In the genomic region with DNA sequence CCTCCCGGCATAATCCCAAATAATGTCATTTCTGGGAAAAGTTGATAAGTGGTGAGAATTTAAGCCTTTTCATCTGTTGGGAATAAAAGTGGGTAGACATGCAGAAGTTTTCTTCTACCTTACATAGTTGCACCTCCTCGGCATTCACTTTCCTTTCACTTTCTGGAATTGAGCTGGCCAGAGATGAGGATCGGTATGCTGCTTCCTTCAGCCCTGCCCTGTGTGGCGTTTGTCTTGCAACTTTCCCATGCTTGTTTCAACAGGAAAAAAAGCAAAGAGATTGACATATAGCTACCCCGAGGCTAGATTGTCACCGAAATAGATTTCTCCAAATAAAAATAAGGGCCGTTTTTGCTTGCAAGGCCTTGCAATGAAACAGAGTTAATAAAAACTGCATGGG, we compare ENCODE assay signal across 12 cellular contexts.
DNase-seq lines count a peak whose midpoint lies in the region; ATAC-seq, FAIRE-seq and TF ChIP-seq lines count a peak whose summit lies in the region.
"Had no signal": no experiment of that assay in that cellular context is flagged by ENCODE, and none has a peak within 500 bp of the region (broad histone marks: within the 10 kb centered on the region; RNA-seq: fewer than 3 reads in every experiment).

No MANE protein-coding gene starts in this region.

- no peaks in the 10 kb centered on the region for H4K20me1 ChIP-seq in keratinocyte (ENCODE audit: control insufficient read depth, extremely low read depth, insufficient read depth, low read length)

- H3K27ac ChIP-seq in breast epithelium = peak overlapping the region in 1 of 2 donors; percentile 10
- peak overlapping the region; percentile 15 for H3K27ac ChIP-seq in keratinocyte (ENCODE audit: control insufficient read depth, insufficient read depth, low read length)
- peak overlapping the region in 16 of 21 experiments; percentile 16 to 70 (median 47) for H3K27ac ChIP-seq in skin epidermis
- H3K27ac ChIP-seq: C4-2B had no signal

- peak overlapping the region; percentile 55 for H2AFZ ChIP-seq in keratinocyte (ENCODE audit: control insufficient read depth, low read length)

- intact Hi-C loops in breast epithelium (cut with DNase I; ENCODE audit: low total_unique reads) = no loop called here

- peak; percentile 91 for FAIRE-seq in keratinocyte (lab: Jason Lieb, UNC)

- H3K36me3 ChIP-seq in breast epithelium (no peaks in the 10 kb centered on the region), keratinocyte (ENCODE audit: control insufficient read depth in 2 of 2, extremely low read depth in 1 of 2, insufficient read depth in 2 of 2, low read length in 2 of 2) (no peaks in the 10 kb centered on the region)

- H3K4me1 ChIP-seq in breast epithelium (no peaks in the 10 kb centered on the region), keratinocyte (ENCODE audit: control insufficient read depth, extremely low read depth, insufficient read depth, low read length) (peaks cover 15% of the 10 kb centered on the region)

- H3K9ac ChIP-seq in keratinocyte (ENCODE audit: control insufficient read depth, extremely low read depth, insufficient read depth, low read length) = peak overlapping the region; percentile 51

- no peaks in the 10 kb centered on the region for H3K9me3 ChIP-seq in breast epithelium
- H3K9me3 ChIP-seq in keratinocyte (ENCODE audit: control insufficient read depth, low read depth, low read length) = no peaks in the 10 kb centered on the region

- peak overlapping the region; percentile 86 for H3K4me2 ChIP-seq in keratinocyte (ENCODE audit: control insufficient read depth, extremely low read depth, insufficient read depth, low read depth, low read length)

- H3K79me2 ChIP-seq in keratinocyte (ENCODE audit: control insufficient read depth, insufficient read depth, low read length) = no peaks in the 10 kb centered on the region

- no peak for TF ChIP-seq CTCF in breast epithelium (IDR thresholded peaks at IDR 0.05)
- no peak for TF ChIP-seq CTCF in keratinocyte (optimal IDR thresholded peaks at IDR 0.05 in 1 of 3, IDR thresholded peaks at IDR 0.05 in 1 of 3, conservative IDR thresholded peaks at IDR 0.05 in 1 of 3; ENCODE audit: extremely low read depth in 1 of 3, insufficient read depth in 2 of 3, low read length in 3 of 3)

- TF ChIP-seq POLR2A in breast epithelium (IDR thresholded peaks at IDR 0.05) = no peak

- no peaks in the 10 kb centered on the region for H3K27me3 ChIP-seq in breast epithelium
- H3K27me3 ChIP-seq in keratinocyte (ENCODE audit: control insufficient read depth, extremely low read depth, insufficient read depth, low read length) = no peaks in the 10 kb centered on the region

- DNase-seq in breast epithelium (ENCODE audit: low spot score in 2 of 2) = no peak
- no peak for DNase-seq in keratinocyte (ENCODE audit: low read depth, low spot score)
- DNase-seq in foreskin melanocyte = no peak
- no peak for DNase-seq in SKM-1 treated with dmso at 0.1 percent for 144 hours (lab: John Stamatoyannopoulos, UW; ENCODE audit: unreplicated experiment)
- DNase-seq: effector CD4-positive, alpha-beta T cell; islet precursor cell; NCI-H1436 treated with DMSO at 0.1 percent for 48 hours had no signal

- H3K4me3 ChIP-seq in breast epithelium (peak overlapping the region; percentile 18 to 60 (median 35)), keratinocyte (ENCODE audit: control insufficient read depth in 2 of 3, extremely low read depth in 1 of 3, insufficient read depth in 2 of 3, low read depth in 1 of 3, low read length in 3 of 3) (peak overlapping the region in 2 of 3 experiments; percentile 49 to 63), skin epidermis (peak overlapping the region in 1 of 7 experiments; percentile 1)

- ATAC-seq in GM18868 (IDR thresholded peaks at IDR 0.05; ENCODE audit: unreplicated experiment) (peak; percentile 76), GM19324 (IDR thresholded peaks at IDR 0.05; ENCODE audit: low FRiP score, unreplicated experiment) (no peak), GM19035 (IDR thresholded peaks at IDR 0.05; ENCODE audit: unreplicated experiment) (no peak)

- dilution Hi-C loops in keratinocyte (cut with MboI; ENCODE audit: extremely low pct_ligation_motif_present, low sequenced_read_pairs) = no loop called here

- H3K9me1 ChIP-seq in keratinocyte (ENCODE audit: control insufficient read depth, extremely low read depth, insufficient read depth, low read length) = no peaks in the 10 kb centered on the region
